ENCODE assay signal across 8 cellular contexts in genomic region chr15:82709421-82710207, GRCh38. TPM values are rescaled to one million over a fixed set of nuclear protein-coding genes. Genes with fewer than 3 reads are reported as not detected.
DNase-seq lines count a peak whose midpoint lies in the region; ATAC-seq and TF ChIP-seq lines count a peak whose summit lies in the region.

AP3B2 (minus strand) TSS chr15:82709875; CDS start chr15:82709706, 169 bp downstream.

- no peaks in the 10 kb centered on the region for H3K27me3 ChIP-seq in CD8-positive, alpha-beta T cell (ENCODE audit: insufficient read depth, low read length)

- peaks cover 13% of the 10 kb centered on the region for H3K4me1 ChIP-seq in CD8-positive, alpha-beta T cell (ENCODE audit: insufficient read depth, low read length)
- H3K4me1 ChIP-seq in OCI-LY7 (ENCODE audit: insufficient read depth, low read length, poor library complexity, severe bottlenecking) = no peaks in the 10 kb centered on the region

- H3K36me3 ChIP-seq in CD8-positive, alpha-beta T cell (ENCODE audit: insufficient read depth, low read length) = no peaks in the 10 kb centered on the region
- no peaks in the 10 kb centered on the region for H3K36me3 ChIP-seq in OCI-LY7 (ENCODE audit: insufficient read depth, low read length)

- H3K79me2 ChIP-seq in OCI-LY7 (ENCODE audit: insufficient read depth, low read depth, low read length) = no peaks in the 10 kb centered on the region

- H3K9me2 ChIP-seq in OCI-LY7 (ENCODE audit: insufficient read depth, low read length) = no peaks in the 10 kb centered on the region

- H3K4me1 Mint-ChIP-seq in CD8-positive, alpha-beta T cell (ENCODE audit: low read depth) = peaks cover 1% of the 10 kb centered on the region

- H2AFZ ChIP-seq in OCI-LY7 (ENCODE audit: low read length) = 0 out of 2 replicates have a peak within 1 kb of the TSS, but pooled peaks have one; percentile 51

- CTCF ChIA-PET in CD8-positive, alpha-beta T cell (lab: Charles Lee) = interaction anchor here (1.2 kb wide), 1 partner anchor 30 kb away, joined by 3 read pairs; no protein-coding TSS in a partner anchor
- CTCF ChIA-PET in OCI-LY7 (lab: Charles Lee; ENCODE audit: unreplicated experiment) = no interaction called here

- POLR2A ChIA-PET in CD8-positive, alpha-beta T cell (lab: Charles Lee) = interaction anchor here (1.3 kb wide), 1 partner anchor 28 kb away, joined by 7 read pairs; no protein-coding TSS in a partner anchor
- POLR2A ChIA-PET in OCI-LY7 (lab: Charles Lee) = interaction anchor here (0.7 kb wide), 1 partner anchor 16 kb away, joined by 3 read pairs; no protein-coding TSS in a partner anchor

- H3K4me3 Mint-ChIP-seq in CD8-positive, alpha-beta T cell = peak within 1 kb of the TSS; percentile 76

- no peak for TF ChIP-seq CTCF in CD8-positive, alpha-beta T cell (IDR thresholded peaks at IDR 0.05)
- no peak for TF ChIP-seq CTCF in OCI-LY7 (conservative IDR thresholded peaks at IDR 0.05; ENCODE audit: low read length)

- peaks cover 25% of the 10 kb centered on the region for H3K27me3 Mint-ChIP-seq in CD8-positive, alpha-beta T cell (ENCODE audit: low read depth)

- no peaks in the 10 kb centered on the region for H3K9me3 Mint-ChIP-seq in CD8-positive, alpha-beta T cell

- H3K27ac Mint-ChIP-seq in CD8-positive, alpha-beta T cell = no peak within 1 kb of the TSS

- no TSS peak for BruUV-seq in OCI-LY7 (replicated peaks; lab: Mats Ljungman, UMichigan)

- intact Hi-C loops in CD8-positive, alpha-beta T cell (cut with DNase I, micrococcal nuclease) = loop anchor here (1.0 to 5.0 kb wide), 8 partner anchors 29 to 277 kb away; partner anchors contain the start of genes RAMAC (in 2 of the 2), CPEB1 (in 1 of the 2) and RPS17 (in 1 of the 2)
- intact Hi-C loops in OCI-LY7 (cut with micrococcal nuclease; ENCODE audit: unreplicated experiment) = no loop called here

- H3K4me2 ChIP-seq in OCI-LY7 (ENCODE audit: low read length) = peak within 1 kb of the TSS; percentile 91

- peak; percentile 40 to 70 (median 59) for DNase-seq in CD8-positive, alpha-beta T cell
- DNase-seq in HUDEP-2 (lab: John Stamatoyannopoulos, UW; ENCODE audit: unreplicated experiment in 76 of 76) (peak in 56 of 76 experiments; percentile 2 to 61 (median 38)), OCI-LY7 (ENCODE audit: low spot score) (peak; percentile 68), myocyte (ENCODE audit: low read depth) (peak; percentile 60)
- DNase-seq in activated T-cell treated with anti-CD3 and anti-CD28 coated beads, Interleukin-2, amount 50 U/mL, for 1 hour = peak; percentile 72
- DNase-seq in stimulated activated CD8-positive, alpha-beta memory T cell treated with anti-CD3 and anti-CD28 coated beads, Interleukin-7, amount 100 ng/mL, for 1 hour (ENCODE audit: low read depth in 2 of 2) = peak; percentile 31 to 43

- peak within 1 kb of the TSS; percentile 81 for H3K4me3 ChIP-seq in CD8-positive, alpha-beta T cell (ENCODE audit: low read depth, low read length)
- peak within 1 kb of the TSS; percentile 66 for H3K4me3 ChIP-seq in OCI-LY7 (ENCODE audit: low read depth, low read length, poor library complexity, severe bottlenecking)

- H3K9me3 ChIP-seq in CD8-positive, alpha-beta T cell (ENCODE audit: low read length) = no peaks in the 10 kb centered on the region
- no peaks in the 10 kb centered on the region for H3K9me3 ChIP-seq in OCI-LY7 (ENCODE audit: low read length)

- no peak within 1 kb of the TSS for H3K27ac ChIP-seq in CD8-positive, alpha-beta T cell (ENCODE audit: low read depth, low read length)
- no peak within 1 kb of the TSS for H3K27ac ChIP-seq in OCI-LY7 (ENCODE audit: low read depth, low read length, poor library complexity, severe bottlenecking)

- H4K20me1 ChIP-seq in OCI-LY7 (ENCODE audit: insufficient read depth, low read length) = no peaks in the 10 kb centered on the region

- peak; percentile 95 for ATAC-seq in CD8-positive, alpha-beta T cell
- ATAC-seq in GM21390 (IDR thresholded peaks at IDR 0.05; ENCODE audit: unreplicated experiment) = peak; percentile 95
- ATAC-seq in esophagus mucosa = peak; percentile 95

- H3K36me3 Mint-ChIP-seq in CD8-positive, alpha-beta T cell = no peaks in the 10 kb centered on the region

RNA-seq across cellular contexts. Expression of gene AP3B2, which starts in this region (rescaled TPM):
- total RNA-seq in CD8-positive, alpha-beta T cell = under 1 TPM; 0.81 to 0.90 TPM
- not detected in 2 replicates for total RNA-seq in OCI-LY7 (2014; rRNA removed; shearing (Covaris generic))
- total RNA-seq in OCI-LY7 (2022) (0.13 and 0.50 TPM in 2 replicates), esophagus mucosa (0.88 TPM), myocyte (not detected in 2 replicates)
- 0.11 TPM for polyA plus RNA-seq in myocyte (2012)

Comparison
In these comparisons a context has a peak if more than half of its experiments do, and no peak if none do; other contexts are left out.
1. Peak in DNase-seq, ATAC-seq and H3K4me3 ChIP-seq in CD8-positive, alpha-beta T cell; RNA of the gene not detected or under 1 TPM.
2. Peak in DNase-seq, H3K4me3 ChIP-seq and H3K4me2 ChIP-seq in OCI-LY7; RNA of the gene not detected or under 1 TPM.
3. Peak in ATAC-seq in esophagus mucosa; RNA of the gene not detected or under 1 TPM.
4. Peak in DNase-seq in myocyte; RNA of the gene not detected or under 1 TPM.